ENCODE assay signal across 1 cellular context in the genomic region with DNA sequence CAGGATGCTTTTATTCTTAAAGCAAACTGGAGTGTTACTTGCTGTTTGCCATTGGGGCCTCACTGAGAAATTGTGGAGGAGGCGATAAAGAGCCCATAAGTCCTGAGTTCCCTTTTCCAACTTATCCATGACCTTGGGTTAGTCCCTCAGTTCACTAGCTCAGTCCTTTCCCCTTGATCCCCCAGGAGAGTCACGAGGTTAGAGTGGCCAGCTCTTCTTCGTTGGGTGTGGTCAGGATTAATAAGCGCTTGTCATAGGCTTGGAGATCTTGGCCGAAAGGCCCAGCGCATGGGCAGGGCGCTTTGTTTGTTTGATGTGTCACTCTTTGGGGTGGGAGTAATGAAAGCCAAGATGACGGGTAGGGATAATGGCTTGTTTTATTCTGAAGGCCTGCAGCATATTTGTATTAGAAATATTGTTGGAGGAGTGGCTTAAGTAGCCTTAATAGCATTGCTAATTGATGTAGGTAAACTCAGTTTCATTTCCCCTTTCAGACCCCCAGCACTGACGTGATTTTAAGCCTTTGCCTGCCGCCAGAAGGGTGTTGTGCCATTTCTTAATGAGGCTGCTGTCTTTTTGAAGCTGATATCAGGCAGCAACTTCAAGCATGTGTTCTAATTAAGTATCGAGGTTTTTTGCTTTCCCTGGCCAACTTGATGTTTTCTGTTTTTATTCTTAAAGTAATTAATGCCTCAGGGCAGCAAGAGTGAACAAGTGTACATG.
TF ChIP-seq lines count a peak whose summit lies in the region.

No MANE protein-coding gene starts in this region.

TF ChIP-seq in K562, 482 proteins besides CTCF, POLR2A, EP300 and RAD21 (continued from another document and continues in another):
- no peak for TF ChIP-seq ZNF609 (CRISPR knock-in tag; IDR thresholded peaks at IDR 0.05; ENCODE audit: borderline replicate concordance)
- TF ChIP-seq FOXA1 (IDR thresholded peaks at IDR 0.05; ENCODE audit: borderline replicate concordance), result no peak
- 0 out of 2 replicates have a peak, but pooled peaks have one; percentile 34 for TF ChIP-seq NR2C1 (IDR thresholded peaks at IDR 0.05)
- TF ChIP-seq NR2C1 (tag; IDR thresholded peaks at IDR 0.05), result no peak
- TF ChIP-seq BDP1 (IDR thresholded peaks at IDR 0.05; ENCODE audit: insufficient read depth, insufficient read length), result no peak
- TF ChIP-seq, protein P1, sequence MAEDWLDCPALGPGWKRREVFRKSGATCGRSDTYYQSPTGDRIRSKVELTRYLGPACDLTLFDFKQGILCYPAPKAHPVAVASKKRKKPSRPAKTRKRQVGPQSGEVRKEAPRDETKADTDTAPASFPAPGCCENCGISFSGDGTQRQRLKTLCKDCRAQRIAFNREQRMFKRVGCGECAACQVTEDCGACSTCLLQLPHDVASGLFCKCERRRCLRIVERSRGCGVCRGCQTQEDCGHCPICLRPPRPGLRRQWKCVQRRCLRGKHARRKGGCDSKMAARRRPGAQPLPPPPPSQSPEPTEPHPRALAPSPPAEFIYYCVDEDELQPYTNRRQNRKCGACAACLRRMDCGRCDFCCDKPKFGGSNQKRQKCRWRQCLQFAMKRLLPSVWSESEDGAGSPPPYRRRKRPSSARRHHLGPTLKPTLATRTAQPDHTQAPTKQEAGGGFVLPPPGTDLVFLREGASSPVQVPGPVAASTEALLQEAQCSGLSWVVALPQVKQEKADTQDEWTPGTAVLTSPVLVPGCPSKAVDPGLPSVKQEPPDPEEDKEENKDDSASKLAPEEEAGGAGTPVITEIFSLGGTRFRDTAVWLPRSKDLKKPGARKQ (CRISPR knock-in tag; IDR thresholded peaks at IDR 0.05), result no peak
- TF ChIP-seq CTBP1 (IDR thresholded peaks at IDR 0.05; ENCODE audit: borderline replicate concordance), result peak; percentile 68; the same call in 1 of the 2 replicates
- TF ChIP-seq RBBP5 (IDR thresholded peaks at IDR 0.05; ENCODE audit: borderline replicate concordance, insufficient read depth, low read length, poor library complexity, severe bottlenecking), result peak; percentile 48
- no peak for TF ChIP-seq SAP30 (IDR thresholded peaks at IDR 0.05; ENCODE audit: borderline replicate concordance, insufficient read depth, low read depth, low read length, poor library complexity, severe bottlenecking)
- no peak for TF ChIP-seq MECOM (CRISPR knock-in tag; IDR thresholded peaks at IDR 0.05)
- no peak for TF ChIP-seq HCFC1 (IDR thresholded peaks at IDR 0.05; ENCODE audit: low read depth, low read length)
- no peak for TF ChIP-seq ZFP36 (IDR thresholded peaks at IDR 0.05; ENCODE audit: low read depth, low read length, partially characterized antibody)
- TF ChIP-seq BCL6 (CRISPR knock-in tag; IDR thresholded peaks at IDR 0.05), result no peak
- no peak for TF ChIP-seq ZFP30 (CRISPR knock-in tag; IDR thresholded peaks at IDR 0.05; ENCODE audit: borderline replicate concordance)
- TF ChIP-seq IFI16 (CRISPR knock-in tag; IDR thresholded peaks at IDR 0.05), result no peak
- no peak for TF ChIP-seq TCF7L2 (IDR thresholded peaks at IDR 0.05; ENCODE audit: low read depth, low read length)
- TF ChIP-seq MGA (IDR thresholded peaks at IDR 0.05), result no peak; the same call in none of the 2 replicates
- TF ChIP-seq BACH1 (tag; IDR thresholded peaks at IDR 0.05), result peak; percentile 34; the same call in 1 of the 2 replicates
- TF ChIP-seq ZNF699 (CRISPR knock-in tag; IDR thresholded peaks at IDR 0.05; ENCODE audit: insufficient replicate concordance), result no peak
- TF ChIP-seq, protein P2, sequence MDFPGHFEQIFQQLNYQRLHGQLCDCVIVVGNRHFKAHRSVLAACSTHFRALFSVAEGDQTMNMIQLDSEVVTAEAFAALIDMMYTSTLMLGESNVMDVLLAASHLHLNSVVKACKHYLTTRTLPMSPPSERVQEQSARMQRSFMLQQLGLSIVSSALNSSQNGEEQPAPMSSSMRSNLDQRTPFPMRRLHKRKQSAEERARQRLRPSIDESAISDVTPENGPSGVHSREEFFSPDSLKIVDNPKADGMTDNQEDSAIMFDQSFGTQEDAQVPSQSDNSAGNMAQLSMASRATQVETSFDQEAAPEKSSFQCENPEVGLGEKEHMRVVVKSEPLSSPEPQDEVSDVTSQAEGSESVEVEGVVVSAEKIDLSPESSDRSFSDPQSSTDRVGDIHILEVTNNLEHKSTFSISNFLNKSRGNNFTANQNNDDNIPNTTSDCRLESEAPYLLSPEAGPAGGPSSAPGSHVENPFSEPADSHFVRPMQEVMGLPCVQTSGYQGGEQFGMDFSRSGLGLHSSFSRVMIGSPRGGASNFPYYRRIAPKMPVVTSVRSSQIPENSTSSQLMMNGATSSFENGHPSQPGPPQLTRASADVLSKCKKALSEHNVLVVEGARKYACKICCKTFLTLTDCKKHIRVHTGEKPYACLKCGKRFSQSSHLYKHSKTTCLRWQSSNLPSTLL (IDR thresholded peaks at IDR 0.05), result no peak
- no peak for TF ChIP-seq POLR2G (IDR thresholded peaks at IDR 0.05; ENCODE audit: low read depth, low read length)
- TF ChIP-seq MLLT1 (IDR thresholded peaks at IDR 0.05), result no peak
- TF ChIP-seq TBP (optimal IDR thresholded peaks at IDR 0.05; ENCODE audit: low read depth, low read length), result no peak
- TF ChIP-seq SMARCA4 (IDR thresholded peaks at IDR 0.05), result peak; percentile 70; the same call in 1 of the 2 replicates
- TF ChIP-seq, protein P3, sequence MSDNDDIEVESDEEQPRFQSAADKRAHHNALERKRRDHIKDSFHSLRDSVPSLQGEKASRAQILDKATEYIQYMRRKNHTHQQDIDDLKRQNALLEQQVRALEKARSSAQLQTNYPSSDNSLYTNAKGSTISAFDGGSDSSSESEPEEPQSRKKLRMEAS (CRISPR knock-in tag; IDR thresholded peaks at IDR 0.05), result peak; percentile 49; the same call in 1 of the 2 replicates
- no peak for TF ChIP-seq ELF2 (CRISPR knock-in tag; IDR thresholded peaks at IDR 0.05)
- TF ChIP-seq FOXM1 (IDR thresholded peaks at IDR 0.05; ENCODE audit: low read depth), result no peak
- no peak for TF ChIP-seq FOXM1 (CRISPR knock-in tag; IDR thresholded peaks at IDR 0.05; ENCODE audit: low read depth)
- TF ChIP-seq, protein P4, sequence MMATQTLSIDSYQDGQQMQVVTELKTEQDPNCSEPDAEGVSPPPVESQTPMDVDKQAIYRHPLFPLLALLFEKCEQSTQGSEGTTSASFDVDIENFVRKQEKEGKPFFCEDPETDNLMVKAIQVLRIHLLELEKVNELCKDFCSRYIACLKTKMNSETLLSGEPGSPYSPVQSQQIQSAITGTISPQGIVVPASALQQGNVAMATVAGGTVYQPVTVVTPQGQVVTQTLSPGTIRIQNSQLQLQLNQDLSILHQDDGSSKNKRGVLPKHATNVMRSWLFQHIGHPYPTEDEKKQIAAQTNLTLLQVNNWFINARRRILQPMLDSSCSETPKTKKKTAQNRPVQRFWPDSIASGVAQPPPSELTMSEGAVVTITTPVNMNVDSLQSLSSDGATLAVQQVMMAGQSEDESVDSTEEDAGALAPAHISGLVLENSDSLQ (IDR thresholded peaks at IDR 0.05), result peak; percentile 89
- no peak for TF ChIP-seq NR4A1 (CRISPR knock-in tag; IDR thresholded peaks at IDR 0.05)
- TF ChIP-seq NR4A1 (tag; IDR thresholded peaks at IDR 0.05), result no peak
